8 cellular contexts compared by ENCODE assay signal in genomic region chr2:91477731-91478672, GRCh38.
A peak's percentile ranks its signal among the peaks of the same experiment; 100 is the strongest.
DNase-seq lines count a peak whose midpoint lies in the region; ATAC-seq and TF ChIP-seq lines count a peak whose summit lies in the region.

No MANE protein-coding gene starts in this region.

- no peaks in the 10 kb centered on the region for H3K36me3 ChIP-seq in sigmoid colon

- peaks cover 0 to 23% (median 23%) of the 10 kb centered on the region in 4 donors for H3K4me1 ChIP-seq in sigmoid colon

- no peak for TF ChIP-seq POLR2A in sigmoid colon (IDR thresholded peaks at IDR 0.05)

- H3K9me3 Mint-ChIP-seq in T-cell, result no peaks in the 10 kb centered on the region
- H3K9me3 Mint-ChIP-seq in glutamatergic neuron (ENCODE audit: unreplicated experiment), result peaks cover 7% of the 10 kb centered on the region

- H3K9me3 ChIP-seq in sigmoid colon, result no peaks in the 10 kb centered on the region

- WGBS in sigmoid colon, 2 donors, result 1 to 4% methylated on average over 123 of the region's 123 CpGs

- intact Hi-C loops in sigmoid colon (cut with DNase I), result no loop called here

- H3K4me3 Mint-ChIP-seq in T-cell (peak overlapping the region; percentile 13 to 77 (median 13)), glutamatergic neuron (ENCODE audit: unreplicated experiment) (no peak overlapping the region)

- no peaks in the 10 kb centered on the region for H3K36me3 Mint-ChIP-seq in T-cell
- no peaks in the 10 kb centered on the region for H3K36me3 Mint-ChIP-seq in glutamatergic neuron (ENCODE audit: unreplicated experiment)

- TF ChIP-seq EP300 in sigmoid colon (IDR thresholded peaks at IDR 0.05), result no peak

- no peak for TF ChIP-seq CTCF in GM10248 (IDR thresholded peaks at IDR 0.05; ENCODE audit: control extremely low read depth, extremely low read depth, low read depth, missing control alignments)
- no peak for TF ChIP-seq CTCF in glutamatergic neuron (IDR thresholded peaks at IDR 0.05; ENCODE audit: partially characterized antibody, unreplicated experiment)
- no peak for TF ChIP-seq CTCF in sigmoid colon (IDR thresholded peaks at IDR 0.05)

- DNase-seq in GM10248 (ENCODE audit: extremely low spot score), result peak; percentile 27
- DNase-seq in T-cell, result peak in 5 of 34 experiments; percentile 3 to 34 (median 21)
- peak; percentile 53 for DNase-seq in glutamatergic neuron
- peak; percentile 64 for DNase-seq in sigmoid colon
- no peak for DNase-seq in cerebellar nuclear complex (lab: John Stamatoyannopoulos, UW)
- no peak for DNase-seq in AML-193 (lab: John Stamatoyannopoulos, UW)

- peaks cover 24 to 42% (median 30%) of the 10 kb centered on the region in 3 donors for H3K27me3 ChIP-seq in sigmoid colon

- peak overlapping the region; percentile 14 to 41 (median 36) for H3K4me3 ChIP-seq in sigmoid colon

- POLR2A ChIA-PET in GM10248 (lab: Yijun Ruan, JAX), result no interaction called here
- POLR2A ChIA-PET in T-cell (lab: Charles Lee), result no interaction called here

- H3K4me1 Mint-ChIP-seq in T-cell (peaks cover 2 to 7% (median 4%) of the 10 kb centered on the region in 3 donors), glutamatergic neuron (ENCODE audit: low read depth, unreplicated experiment) (no peaks in the 10 kb centered on the region)

- H3K27me3 Mint-ChIP-seq in T-cell (peaks cover 19 to 22% of the 10 kb centered on the region in 2 donors), glutamatergic neuron (ENCODE audit: unreplicated experiment) (peaks cover 7% of the 10 kb centered on the region)

- H3K27ac ChIP-seq in sigmoid colon, result no peak overlapping the region

- no peak for ATAC-seq in T-cell (replicated peaks in 1 of 4)
- no peak for ATAC-seq in HG03139 (IDR thresholded peaks at IDR 0.05; ENCODE audit: unreplicated experiment)
- ATAC-seq in GM18858 (IDR thresholded peaks at IDR 0.05; ENCODE audit: unreplicated experiment), result no peak

- H3K27ac Mint-ChIP-seq in T-cell, result no peak overlapping the region
- no peak overlapping the region for H3K27ac Mint-ChIP-seq in glutamatergic neuron (ENCODE audit: unreplicated experiment)

- CTCF ChIA-PET in GM10248 (lab: Yijun Ruan, JAX) (no interaction called here), T-cell (lab: Charles Lee) (no interaction called here)

Comparison
In these comparisons a context has a peak if more than half of its experiments do, and no peak if none do; other contexts are left out.
1. DNase-seq: peak in GM10248 (single experiment), glutamatergic neuron (single experiment) and sigmoid colon (single experiment); none in cerebellar nuclear complex (0 of 2) and AML-193 (0 of 2).